Comparison of ENCODE assay signal across 19 cellular contexts in genomic region chr11:68317147-68317785, GRCh38. TPM values are rescaled to one million over a fixed set of nuclear protein-coding genes. Genes with fewer than 3 reads are reported as not detected.
A peak's percentile ranks its signal among the peaks of the same experiment; 100 is the strongest.
DNase-seq lines count a peak whose midpoint lies in the region; ATAC-seq, FAIRE-seq and TF ChIP-seq lines count a peak whose summit lies in the region.
"Had no signal": no experiment of that assay in that cellular context is flagged by ENCODE, and none has a peak within 500 bp of the region (broad histone marks: within the 10 kb centered on the region; RNA-seq: fewer than 3 reads in every experiment).

No MANE protein-coding gene starts in this region.

- no peak overlapping the region for H3K4ac ChIP-seq in mesendoderm (ENCODE audit: low read depth, low read length)

- POLR2A ChIA-PET in MCF 10A (lab: Yijun Ruan, JAX) (interaction anchor here (4.1 kb wide), 1 partner anchor 20 kb away, joined by 66 read pairs; no protein-coding TSS in a partner anchor), K562 (lab: Yijun Ruan, JAX) (no interaction called here)

- H3K9me3 Mint-ChIP-seq in MCF 10A (ENCODE audit: unreplicated experiment) (no peaks in the 10 kb centered on the region), progenitor cell of endocrine pancreas (ENCODE audit: low read depth) (peaks cover 3% of the 10 kb centered on the region)
- H3K9me3 Mint-ChIP-seq: activated naive CD8-positive, alpha-beta T cell treated with anti-CD3 and anti-CD28 coated beads for 36 hours had no signal

- no peak for TF ChIP-seq POLR2A in K562 (conservative IDR thresholded peaks at IDR 0.05)

- H3K79me2 ChIP-seq in mammary epithelial cell (ENCODE audit: insufficient read depth, low read length) (peaks cover 91% of the 10 kb centered on the region), K562 (ENCODE audit: control insufficient read depth, insufficient read depth, low read length) (peaks cover 88% of the 10 kb centered on the region), mesendoderm (ENCODE audit: control insufficient read depth, insufficient read depth, low read length) (peaks cover 49% of the 10 kb centered on the region)

- H3K4me1 Mint-ChIP-seq in MCF 10A (ENCODE audit: insufficient read depth, unreplicated experiment) (peaks cover 50% of the 10 kb centered on the region), progenitor cell of endocrine pancreas (ENCODE audit: low read depth) (peaks cover 30% of the 10 kb centered on the region)

- H3K4me3 ChIP-seq in mammary epithelial cell (replicated peaks in 1 of 3; ENCODE audit: insufficient read depth in 1 of 3, low read depth in 2 of 3, low read length in 3 of 3) (no peak overlapping the region), K562 (no peak overlapping the region), mesendoderm (ENCODE audit: low read length) (no peak overlapping the region), tibial artery (peak overlapping the region in 1 of 2 donors; percentile 18)
- H3K4me3 ChIP-seq: cardiac muscle cell, smooth muscle cell had no signal

- H3K9me1 ChIP-seq in K562 (ENCODE audit: control insufficient read depth, insufficient read depth, low read length): peaks cover 8% of the 10 kb centered on the region

- no peak overlapping the region for H3K23ac ChIP-seq in mesendoderm (ENCODE audit: low read length)

- TF ChIP-seq RAD21 in K562 (CRISPR knock-in tag; conservative IDR thresholded peaks at IDR 0.05 in 1 of 2, IDR thresholded peaks at IDR 0.05 in 1 of 2): no peak

- H3K4me2 ChIP-seq in mammary epithelial cell (ENCODE audit: insufficient read depth, low read depth, low read length) (no peak overlapping the region), K562 (ENCODE audit: insufficient read depth, low read length) (no peak overlapping the region), mesendoderm (ENCODE audit: low read length) (no peak overlapping the region)
- H3K4me2 ChIP-seq: KMS-11, smooth muscle cell had no signal

- no peak overlapping the region for H2AK5ac ChIP-seq in mesendoderm (ENCODE audit: low read length)

- CTCF ChIA-PET in MCF 10A (lab: Yijun Ruan, JAX): interaction anchor here (0.9 kb wide), 1 partner anchor 60 kb away, joined by 3 read pairs; no protein-coding TSS in a partner anchor
- CTCF ChIA-PET in mammary epithelial cell (lab: Charles Lee; ENCODE audit: low non-redundant PET): no interaction called here
- CTCF ChIA-PET in K562 (lab: Yijun Ruan, JAX; ENCODE audit: low intra/inter-chr PET ratio): interaction anchor here (0.6 kb wide), 1 partner anchor 522 kb away, joined by 3 read pairs; no protein-coding TSS in a partner anchor

- H4K20me1 ChIP-seq in mammary epithelial cell (ENCODE audit: insufficient read depth, low read length) (no peaks in the 10 kb centered on the region), K562 (replicated peaks; ENCODE audit: control insufficient read depth, insufficient read depth, low read length) (peaks cover 13% of the 10 kb centered on the region)

- no peak overlapping the region for H2BK15ac ChIP-seq in mesendoderm (replicated peaks; ENCODE audit: low read depth)

- in situ Hi-C loops in mammary epithelial cell (cut with MboI; ENCODE audit: low sequenced_read_pairs in 2 of 2) (no loop called here), K562 (cut with MboI) (no loop called here)

- H2AFZ ChIP-seq in mammary epithelial cell (ENCODE audit: low read depth, low read length) (no peak overlapping the region), K562 (ENCODE audit: low read depth, low read length) (no peak overlapping the region)

- no peaks in the 10 kb centered on the region for H3K36me3 ChIP-seq in mammary epithelial cell (ENCODE audit: insufficient read depth, low read length)
- peaks cover 13% of the 10 kb centered on the region; the same call in 1 of the 3 replicates for H3K36me3 ChIP-seq in K562 (ENCODE audit: control insufficient read depth, insufficient read depth, low read length)
- H3K36me3 ChIP-seq in mesendoderm (ENCODE audit: control insufficient read depth, insufficient read depth, low read length): no peaks in the 10 kb centered on the region
- H3K36me3 ChIP-seq in tibial artery: no peaks in the 10 kb centered on the region
- H3K36me3 ChIP-seq: cardiac muscle cell, Peyer's patch had no signal

- H2BK5ac ChIP-seq in mesendoderm (ENCODE audit: low read length): no peak overlapping the region

- TF ChIP-seq EP300 in K562 (IDR thresholded peaks at IDR 0.05; ENCODE audit: low read length): no peak

- H3K9me3 ChIP-seq in mammary epithelial cell (replicated peaks; ENCODE audit: insufficient read depth, low read length) (no peaks in the 10 kb centered on the region), K562 (replicated peaks; ENCODE audit: control insufficient read depth, insufficient read depth, low read depth, low read length) (no peaks in the 10 kb centered on the region), tibial artery (no peaks in the 10 kb centered on the region)
- H3K9me3 ChIP-seq: Peyer's patch had no signal

- peaks cover 51% of the 10 kb centered on the region for H3K4me1 ChIP-seq in mammary epithelial cell (ENCODE audit: insufficient read depth, low read length)
- peaks cover 12 to 44% of the 10 kb centered on the region in 2 experiments for H3K4me1 ChIP-seq in K562 (replicated peaks in 1 of 2; ENCODE audit: control insufficient read depth in 2 of 2, insufficient read depth in 2 of 2, low read length in 2 of 2)
- H3K4me1 ChIP-seq in mesendoderm (ENCODE audit: control insufficient read depth, low read depth, low read length): peaks cover 10% of the 10 kb centered on the region
- H3K4me1 ChIP-seq in tibial artery: peaks cover 5 to 70% (median 46%) of the 10 kb centered on the region in 4 donors

- H3K27me3 ChIP-seq in mammary epithelial cell (ENCODE audit: insufficient read depth, low read length) (no peaks in the 10 kb centered on the region), K562 (ENCODE audit: control insufficient read depth in 2 of 2, insufficient read depth in 2 of 2, low read length in 2 of 2) (no peaks in the 10 kb centered on the region), mesendoderm (ENCODE audit: insufficient read depth, low read length, poor library complexity) (no peaks in the 10 kb centered on the region), tibial artery (no peaks in the 10 kb centered on the region)
- H3K27me3 ChIP-seq: cardiac muscle cell, Peyer's patch had no signal

- dilution Hi-C loops in mammary epithelial cell (cut with HindIII; ENCODE audit: low sequenced_read_pairs): no loop called here

- intact Hi-C loops in MCF 10A (cut with micrococcal nuclease): no loop called here
- intact Hi-C loops in mammary epithelial cell (cut with micrococcal nuclease): no loop called here
- intact Hi-C loops in K562 (cut with micrococcal nuclease): no loop called here
- intact Hi-C loops in tibial artery (cut with DNase I; ENCODE audit: low total_unique reads): no loop called here

- H3K27me3 Mint-ChIP-seq in MCF 10A (ENCODE audit: insufficient read depth, unreplicated experiment): no peaks in the 10 kb centered on the region
- H3K27me3 Mint-ChIP-seq in progenitor cell of endocrine pancreas: no peaks in the 10 kb centered on the region

- H3K4me3 Mint-ChIP-seq in MCF 10A (ENCODE audit: unreplicated experiment) (peak overlapping the region; percentile 12), progenitor cell of endocrine pancreas (ENCODE audit: low read depth) (no peak overlapping the region)
- H3K4me3 Mint-ChIP-seq: activated naive CD8-positive, alpha-beta T cell treated with anti-CD3 and anti-CD28 coated beads for 36 hours; CD14-positive monocyte had no signal

- no peak overlapping the region for H3K18ac ChIP-seq in mesendoderm (ENCODE audit: low read length)

- no peak for TF ChIP-seq CTCF in MCF 10A (IDR thresholded peaks at IDR 0.05; ENCODE audit: unreplicated experiment)
- TF ChIP-seq CTCF in mammary epithelial cell (conservative IDR thresholded peaks at IDR 0.05 in 1 of 2, IDR thresholded peaks at IDR 0.05 in 1 of 2; ENCODE audit: extremely low read depth in 1 of 2, insufficient read depth in 1 of 2, low read depth in 1 of 2, low read length in 2 of 2): no peak
- TF ChIP-seq CTCF in K562 (IDR thresholded peaks at IDR 0.05 in 2 of 3, conservative IDR thresholded peaks at IDR 0.05 in 1 of 3; ENCODE audit: insufficient read depth in 2 of 3, low read depth in 1 of 3, low read length in 3 of 3): no peak
- TF ChIP-seq CTCF in tibial artery (IDR thresholded peaks at IDR 0.05): no peak
- TF ChIP-seq CTCF in progenitor cell of endocrine pancreas (IDR thresholded peaks at IDR 0.05; ENCODE audit: unreplicated experiment): no peak

- no peak overlapping the region for H2BK120ac ChIP-seq in mesendoderm (ENCODE audit: low read depth, low read length)

- WGBS in mammary epithelial cell (ENCODE audit: low coverage, missing lambda C conversion rate): 75% methylated on average over 11 of the region's 15 CpGs
- 83% methylated on average over 13 of the region's 15 CpGs for WGBS in K562 (ENCODE audit: insufficient coverage, low coverage, missing lambda C conversion rate)
- no CpG with 5 or more reads among the region's 15 CpGs for WGBS in mesendoderm (ENCODE audit: extremely low coverage, insufficient coverage, low lambda C conversion rate)

- no peak for FAIRE-seq in K562 (lab: Jason Lieb, UNC)

- H3K27ac ChIP-seq in mammary epithelial cell (ENCODE audit: insufficient read depth, low read depth, low read length) (no peak overlapping the region), K562 (ENCODE audit: extremely low read depth, low read depth, low read length) (no peak overlapping the region), mesendoderm (ENCODE audit: low read depth, low read length) (no peak overlapping the region), tibial artery (peak overlapping the region; percentile 66 to 89)
- H3K27ac ChIP-seq: cardiac muscle cell, KMS-11 had no signal

- H3K36me3 Mint-ChIP-seq in MCF 10A (ENCODE audit: insufficient read depth, unreplicated experiment) (peaks cover 11% of the 10 kb centered on the region), progenitor cell of endocrine pancreas (ENCODE audit: insufficient read depth) (peaks cover 10% of the 10 kb centered on the region)

- DNase-seq in MCF 10A (ENCODE audit: unreplicated experiment) (no peak), mammary epithelial cell (no peak), K562 (ENCODE audit: extremely low read depth in 1 of 4, low spot score in 3 of 4) (no peak), mesendoderm (no peak), tibial artery (no peak), progenitor cell of endocrine pancreas (ENCODE audit: low spot score, unreplicated experiment) (no peak)
- no peak for DNase-seq in stimulated activated naive CD8-positive, alpha-beta T cell treated with anti-CD3 and anti-CD28 coated beads, Interleukin-15, Interleukin-2, amounts not matched to agents 100 U/mL and 50 U/mL, for 24 hours
- DNase-seq: 8988T; activated CD4-positive, alpha-beta T cell treated with anti-CD3 and anti-CD28 coated beads, Interleukin-2, amount 50 U/mL, for 4 hours; activated naive CD8-positive, alpha-beta T cell treated with anti-CD3 and anti-CD28 coated beads for 36 hours; activated T-cell treated with anti-CD3 and anti-CD28 coated beads, Interleukin-2, amount 50 U/mL, for 1 hour; effector CD8-positive, alpha-beta T cell; NCI-H1105 had no signal

- H3K27ac Mint-ChIP-seq in MCF 10A (ENCODE audit: low read depth, unreplicated experiment) (no peak overlapping the region), progenitor cell of endocrine pancreas (no peak overlapping the region)
- H3K27ac Mint-ChIP-seq: activated naive CD8-positive, alpha-beta T cell treated with anti-CD3 and anti-CD28 coated beads for 36 hours; CD14-positive monocyte had no signal

- ATAC-seq in K562 (no peak), HG03108 (IDR thresholded peaks at IDR 0.05; ENCODE audit: unreplicated experiment) (no peak)
- ATAC-seq in stimulated activated naive CD8-positive, alpha-beta T cell treated with anti-CD3 and anti-CD28 coated beads, Interleukin-15, Interleukin-2, amounts not matched to agents 100 U/mL and 50 U/mL, for 24 hours: no peak

- peaks cover 20% of the 10 kb centered on the region for H3K79me1 ChIP-seq in mesendoderm (ENCODE audit: low read length)

- H3K56ac ChIP-seq in mesendoderm (ENCODE audit: low read length): peak overlapping the region; percentile 30

- H4K5ac ChIP-seq in mesendoderm (ENCODE audit: low read length): no peak overlapping the region

- H3K9ac ChIP-seq in mammary epithelial cell (ENCODE audit: insufficient read depth, low read length) (no peak overlapping the region), K562 (ENCODE audit: insufficient read depth in 1 of 2, low read depth in 2 of 2, low read length in 2 of 2) (peak overlapping the region in 1 of 2 experiments; percentile 60; a peak in 2 of 4 replicates), mesendoderm (ENCODE audit: low read length) (no peak overlapping the region)
- H3K9ac ChIP-seq: KMS-11 had no signal

- no peak overlapping the region for H4K8ac ChIP-seq in mesendoderm (ENCODE audit: low read depth, low read length)

- BruUV-seq in MCF 10A (replicated peaks; lab: Mats Ljungman, UMichigan): no TSS peak
- BruUV-seq in mammary epithelial cell (replicated peaks; lab: Mats Ljungman, UMichigan): no TSS peak
- no TSS peak for BruUV-seq in K562 (replicated peaks; lab: Mats Ljungman, UMichigan)

RNA-seq across cellular contexts. Expression of gene LRP5, which starts 4.9 kb away (rescaled TPM):
- total RNA-seq in MCF 10A (2022) (31.6 and 32.8 TPM in 2 replicates), mammary epithelial cell (10 to 100 TPM; 32.6 to 41.7 TPM), K562 (2014; rRNA removed) (14.9 and 23.8 TPM in 2 replicates), K562 (2014; rRNA removed; fragmentation: Illumina TruSeq; extraction: Trizol) (2.1 and 3.1 TPM in 2 replicates), K562 (2015; rRNA removed; fragmentation: Illumina TruSeq; extraction: Trizol) (13.6 and 15.3 TPM in 2 replicates), K562 (2021) (43.1 and 44.2 TPM in 2 replicates), progenitor cell of endocrine pancreas (114 and 115 TPM in 2 replicates)
- polyA plus RNA-seq in mammary epithelial cell (13.5 TPM), K562 (2011; rRNA removed) (5.1 and 11.0 TPM in 2 replicates), K562 (2014; fragmentation: Illumina TruSeq; extraction: Trizol) (13.5 and 28.2 TPM in 2 replicates), K562 (2014; fragmentation: Nextera tagmentation; extraction: Ambion mirVana) (under 1 TPM; 0.48 to 0.63 TPM), K562 (2014; rRNA removed) (16.1 and 17.6 TPM in 2 replicates)
- 19.7 TPM for polyA minus RNA-seq in mammary epithelial cell
- 28.3 and 69.8 TPM in 2 replicates for total RNA-seq in K562 (2011; cell fraction: chromatin; rRNA removed; ENCODE audit: low replicate concordance)
- 63.7 and 66.6 TPM in 2 replicates for total RNA-seq in K562 (2011; cell fraction: nucleolus; rRNA removed)
- 37.9 and 42.2 TPM in 2 replicates for total RNA-seq in K562 (2011; cell fraction: nucleoplasm; rRNA removed)
- 9.1 and 15.7 TPM in 2 replicates for polyA plus RNA-seq in K562 (2011; cell fraction: cytosol; rRNA removed)
- polyA plus RNA-seq in K562 (2011; cell fraction: nucleus; rRNA removed): 16.9 and 36.4 TPM in 2 replicates
- polyA plus RNA-seq in K562 (2012): 24.9 and 36.3 TPM in 2 replicates
- polyA minus RNA-seq in K562 (2011; rRNA and poly(A)+ RNA removed): 7.7 and 11.3 TPM in 2 replicates
- 21.3 and 34.5 TPM in 2 replicates for polyA minus RNA-seq in K562 (2011; cell fraction: cytosol; rRNA and poly(A)+ RNA removed)
- polyA minus RNA-seq in K562 (2011; cell fraction: nucleus; rRNA and poly(A)+ RNA removed): 24.4 and 27.9 TPM in 2 replicates
- polyA plus RNA-seq in mesendoderm (2013, experiment 1 of 2): 20.9 TPM
- polyA plus RNA-seq in mesendoderm (2013, experiment 2 of 2): 23.3 TPM

RNA-seq across cellular contexts. Expression of gene C11orf24, which starts 45.5 kb away (rescaled TPM):
- 58.3 and 69.2 TPM in 2 replicates for total RNA-seq in MCF 10A (2022)
- 10 to 100 TPM; 30.2 to 64.3 TPM for total RNA-seq in mammary epithelial cell
- 46.5 TPM for polyA plus RNA-seq in mammary epithelial cell
- 47.1 TPM for polyA minus RNA-seq in mammary epithelial cell
- total RNA-seq in K562 (2011; cell fraction: chromatin; rRNA removed; ENCODE audit: low replicate concordance): 53.7 and 91.3 TPM in 2 replicates
- 78.4 and 79.7 TPM in 2 replicates for total RNA-seq in K562 (2011; cell fraction: nucleolus; rRNA removed)
- 73.5 and 93.0 TPM in 2 replicates for total RNA-seq in K562 (2011; cell fraction: nucleoplasm; rRNA removed)
- 50.5 and 57.6 TPM in 2 replicates for total RNA-seq in K562 (2014; rRNA removed)
- total RNA-seq in K562 (2014; rRNA removed; fragmentation: Illumina TruSeq; extraction: Trizol): 30.2 and 30.8 TPM in 2 replicates
- total RNA-seq in K562 (2015; rRNA removed; fragmentation: Illumina TruSeq; extraction: Trizol): 31.7 and 32.5 TPM in 2 replicates
- total RNA-seq in K562 (2021): 64.9 and 66.0 TPM in 2 replicates
- 23.6 and 34.9 TPM in 2 replicates for polyA plus RNA-seq in K562 (2011; rRNA removed)
- polyA plus RNA-seq in K562 (2011; cell fraction: cytosol; rRNA removed): 42.1 and 76.0 TPM in 2 replicates
- polyA plus RNA-seq in K562 (2011; cell fraction: nucleus; rRNA removed): 53.0 and 81.1 TPM in 2 replicates
- 38.0 and 127 TPM in 2 replicates for polyA plus RNA-seq in K562 (2012)
- polyA plus RNA-seq in K562 (2014; fragmentation: Illumina TruSeq; extraction: Trizol): 47.0 and 49.5 TPM in 2 replicates
- polyA plus RNA-seq in K562 (2014; fragmentation: Nextera tagmentation; extraction: Ambion mirVana): 1 to 10 TPM; 2.0 to 4.4 TPM
- 52.5 and 65.2 TPM in 2 replicates for polyA plus RNA-seq in K562 (2014; rRNA removed)
- 22.4 and 23.0 TPM in 2 replicates for polyA minus RNA-seq in K562 (2011; rRNA and poly(A)+ RNA removed)
- polyA minus RNA-seq in K562 (2011; cell fraction: cytosol; rRNA and poly(A)+ RNA removed): 27.9 and 31.7 TPM in 2 replicates
- 25.2 and 34.9 TPM in 2 replicates for polyA minus RNA-seq in K562 (2011; cell fraction: nucleus; rRNA and poly(A)+ RNA removed)
- 60.1 TPM for polyA plus RNA-seq in mesendoderm (2013, experiment 1 of 2)
- 61.6 TPM for polyA plus RNA-seq in mesendoderm (2013, experiment 2 of 2)
- 35.1 and 35.3 TPM in 2 replicates for total RNA-seq in progenitor cell of endocrine pancreas

Comparison
In these comparisons a context has a peak if more than half of its experiments do, and no peak if none do; other contexts are left out.
1. H3K27ac ChIP-seq: peak in tibial artery (2 of 2); none in mammary epithelial cell (single experiment), K562 (single experiment) and mesendoderm (single experiment).